Comparison of ENCODE assay signal across 26 cellular contexts in genomic region chr3:130644600-130645232, GRCh38.
"Had no signal": no experiment of that assay in that cellular context is flagged by ENCODE, and none has a peak within 500 bp of the region (broad histone marks: within the 10 kb centered on the region; RNA-seq: fewer than 3 reads in every experiment).

No MANE protein-coding gene starts in this region.

- H3K4me3 ChIP-seq: cardiac muscle cell had no signal

- H3K27me3 ChIP-seq: brain microvascular endothelial cell, cardiac muscle cell had no signal

- H3K36me3 ChIP-seq: brain microvascular endothelial cell, cardiac muscle cell had no signal

- DNase-seq: activated CD4-positive, alpha-beta memory T cell treated with anti-CD3 and anti-CD28 coated beads for 36 hours; activated CD4-positive, alpha-beta T cell treated with anti-CD3 and anti-CD28 coated beads, Interleukin-2, amount 10 ng/mL, durations not matched to agents 7 days and 5 days; activated CD4-positive, CD25-positive, alpha-beta regulatory T cell; activated gamma-delta T cell; activated naive CD4-positive, alpha-beta T cell treated with anti-CD3 and anti-CD28 coated beads for 36 hours; activated T-cell treated with anti-CD3 and anti-CD28 coated beads for 4 hours; activated T-cell treated with anti-CD3 and anti-CD28 coated beads, Interleukin-2, amount 50 U/mL, for 48 hours; amygdala; brain microvascular endothelial cell; Kasumi-1; NCI-H1048; NCI-H146; NCI-H187 treated with DMSO at 0.1 percent for 48 hours; NCI-H2081 treated with DMSO at 0.1 percent for 48 hours; NCI-H510A; NCI-H526 treated with DMSO at 0.1 percent for 48 hours; NK-92 treated with Interleukin-12 subunit alpha and Interleukin-12 subunit beta, amount 100 ng/mL, for 24 hours; OCI-M1; RPMI8226; SK-N-SH; T-helper 1 cell had no signal

- H3K9ac ChIP-seq: SK-N-SH had no signal

- H3K4me2 ChIP-seq: SK-N-SH had no signal

- H3K9me3 ChIP-seq: SK-N-SH had no signal

- ATAC-seq: activated T-helper 17 cell treated with anti-CD3 and anti-CD28 coated beads, Interleukin-2, amount 50 U/mL, for 72 hours; Panc1; Right ventricle myocardium inferior had no signal

- H3K27ac ChIP-seq: brain microvascular endothelial cell, cardiac muscle cell, VCaP had no signal
